In genomic region chr2:157393350-157393749, GRCh38 we compare ENCODE assay signal across 9 cellular contexts. TPM values are rescaled to one million over a fixed set of nuclear protein-coding genes. Genes with fewer than 3 reads are reported as not detected.
"Had no signal": no experiment of that assay in that cellular context is flagged by ENCODE, and none has a peak within 500 bp of the region (broad histone marks: within the 10 kb centered on the region; RNA-seq: fewer than 3 reads in every experiment).

No MANE protein-coding gene starts in this region.

- ATAC-seq: HCT116, HepG2 had no signal

- FAIRE-seq: HepG2 had no signal

- H3K4me3 ChIP-seq: HAP-1 had no signal

- DNase-seq: GOT3, H7, HFFc6, KBM-7 had no signal

- H3K27ac ChIP-seq: HL-60 had no signal

- H3K4me1 ChIP-seq: HAP-1 had no signal

- H3K9me3 ChIP-seq: HAP-1 had no signal

- H3K36me3 ChIP-seq: HAP-1 had no signal

RNA-seq across cellular contexts. Expression of gene CYTIP, which starts 50.5 kb away (rescaled TPM):
- total RNA-seq: HepG2, HFFc6, HT1080 had no signal
- polyA plus RNA-seq: HepG2 had no signal
